In the genomic region with DNA sequence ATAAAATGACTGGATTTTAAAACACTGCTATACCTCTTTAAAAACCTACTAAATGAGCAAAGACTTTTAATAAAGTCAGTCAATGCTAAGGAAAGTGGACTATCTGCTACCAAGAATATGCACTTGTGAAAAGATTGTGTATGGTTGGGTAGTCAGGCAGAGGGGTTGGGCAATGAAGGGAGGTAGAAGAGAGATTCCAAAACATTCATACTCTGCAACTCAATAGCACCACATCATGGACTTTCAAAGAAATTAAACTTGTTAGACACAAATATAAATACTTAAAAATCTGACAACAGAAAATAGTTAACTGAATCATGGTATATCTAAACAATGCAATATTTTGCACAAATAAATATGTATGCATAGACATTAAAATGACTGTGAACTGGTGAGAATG, we compare ENCODE assay signal across 17 cellular contexts.
DNase-seq lines count a peak whose midpoint lies in the region; ATAC-seq and TF ChIP-seq lines count a peak whose summit lies in the region.
"Had no signal": no experiment of that assay in that cellular context is flagged by ENCODE, and none has a peak within 500 bp of the region (broad histone marks: within the 10 kb centered on the region; RNA-seq: fewer than 3 reads in every experiment).

No MANE protein-coding gene starts in this region.

- no peaks in the 10 kb centered on the region for H3K9me2 ChIP-seq in GM23248 (ENCODE audit: insufficient read depth)

- H3K27me3 ChIP-seq in GM23248 (replicated peaks; ENCODE audit: insufficient read depth): no peaks in the 10 kb centered on the region
- H3K27me3 ChIP-seq in left lung: no peaks in the 10 kb centered on the region
- H3K27me3 ChIP-seq in adrenal gland: no peaks in the 10 kb centered on the region
- H3K27me3 ChIP-seq: heart left ventricle, transverse colon had no signal

- no peaks in the 10 kb centered on the region for H3F3A ChIP-seq in GM23248 (ENCODE audit: insufficient read depth)

- no peak overlapping the region for H3K27ac Mint-ChIP-seq in chondrocyte (ENCODE audit: unreplicated experiment)
- H3K27ac Mint-ChIP-seq: activated CD8-positive, alpha-beta T cell treated with anti-CD3 and anti-CD28 coated beads for 36 hours had no signal

- no peaks in the 10 kb centered on the region for H3K4me1 Mint-ChIP-seq in chondrocyte (ENCODE audit: low read depth)

- H3K9me3 Mint-ChIP-seq in chondrocyte (ENCODE audit: low read depth): no peaks in the 10 kb centered on the region

- DNase-seq in GM23248 (peak; percentile 24), NAMALWA (ENCODE audit: low spot score) (peak; percentile 4), chondrocyte (ENCODE audit: low spot score) (no peak), left lung (no peak), left colon (no peak), adrenal gland (no peak), amniotic stem cell (lab: John Stamatoyannopoulos, UW) (no peak)
- DNase-seq: activated CD8-positive, alpha-beta T cell treated with anti-CD3 and anti-CD28 coated beads for 36 hours; DMS79 treated with DMSO at 0.1 percent for 48 hours; heart left ventricle; mucosa of descending colon; NCI-H1105; nucleus accumbens; transverse colon had no signal

- H3K36me3 ChIP-seq in GM23248 (ENCODE audit: low read depth): no peaks in the 10 kb centered on the region
- no peaks in the 10 kb centered on the region for H3K36me3 ChIP-seq in left lung
- no peaks in the 10 kb centered on the region for H3K36me3 ChIP-seq in adrenal gland (replicated peaks in 1 of 2)
- H3K36me3 ChIP-seq: heart left ventricle, transverse colon had no signal

- no peaks in the 10 kb centered on the region for H3K27me3 Mint-ChIP-seq in chondrocyte (ENCODE audit: low read depth)
- H3K27me3 Mint-ChIP-seq: activated CD8-positive, alpha-beta T cell treated with anti-CD3 and anti-CD28 coated beads for 36 hours had no signal

- H4K20me1 ChIP-seq in GM23248 (ENCODE audit: insufficient read depth): no peaks in the 10 kb centered on the region

- no peaks in the 10 kb centered on the region for H3K79me2 ChIP-seq in GM23248 (ENCODE audit: insufficient read depth)

- H2AFZ ChIP-seq in GM23248: no peak overlapping the region

- intact Hi-C loops in left lung (cut with DNase I) (no loop called here), left colon (cut with DNase I, micrococcal nuclease) (no loop called here), adrenal gland (cut with DNase I) (no loop called here)

- H3K4me3 ChIP-seq in GM23248 (no peak overlapping the region), left lung (no peak overlapping the region), adrenal gland (no peak overlapping the region)
- H3K4me3 ChIP-seq: heart left ventricle, mucosa of descending colon, transverse colon had no signal

- no peaks in the 10 kb centered on the region for H3K9me3 ChIP-seq in GM23248 (ENCODE audit: low read depth)
- no peaks in the 10 kb centered on the region for H3K9me3 ChIP-seq in left lung
- no peaks in the 10 kb centered on the region for H3K9me3 ChIP-seq in adrenal gland (replicated peaks in 1 of 3)
- H3K9me3 ChIP-seq: mucosa of descending colon, transverse colon had no signal

- peak; percentile 71 for TF ChIP-seq CTCF in chondrocyte (IDR thresholded peaks at IDR 0.05)
- no peak for TF ChIP-seq CTCF in left lung (IDR thresholded peaks at IDR 0.05)
- peak in 1 of 6 experiments; percentile 16 for TF ChIP-seq CTCF in adrenal gland (IDR thresholded peaks at IDR 0.05)

- H3K4me2 ChIP-seq in GM23248 (ENCODE audit: unreplicated experiment): no peak overlapping the region

- no peak overlapping the region for H3K9ac ChIP-seq in GM23248

- H3K36me3 Mint-ChIP-seq in chondrocyte (ENCODE audit: low read depth): no peaks in the 10 kb centered on the region

- in situ Hi-C loops in GM23248 (cut with MboI): no loop called here

- H3K4me1 ChIP-seq in GM23248 (ENCODE audit: insufficient read depth): no peaks in the 10 kb centered on the region
- no peaks in the 10 kb centered on the region for H3K4me1 ChIP-seq in left lung
- no peaks in the 10 kb centered on the region for H3K4me1 ChIP-seq in adrenal gland (replicated peaks in 1 of 2)
- H3K4me1 ChIP-seq: heart left ventricle, transverse colon had no signal

- no peak for TF ChIP-seq POLR2A in adrenal gland (IDR thresholded peaks at IDR 0.05)

- H3K27ac ChIP-seq in GM23248 (no peak overlapping the region), left lung (no peak overlapping the region), adrenal gland (no peak overlapping the region)
- H3K27ac ChIP-seq: C4-2B, heart left ventricle, transverse colon had no signal

- ATAC-seq in left lung (peak; percentile 46), left colon (no peak), HG02973 (IDR thresholded peaks at IDR 0.05; ENCODE audit: unreplicated experiment) (no peak)
- ATAC-seq: activated CD8-positive, alpha-beta T cell treated with anti-CD3 and anti-CD28 coated beads for 36 hours; heart left ventricle; mucosa of descending colon; SK-N-SH treated with all-trans-retinoic acid at 6 μM for 48 hours had no signal

- H3K4me3 Mint-ChIP-seq in chondrocyte (ENCODE audit: unreplicated experiment): no peak overlapping the region
- H3K4me3 Mint-ChIP-seq: activated CD8-positive, alpha-beta T cell treated with anti-CD3 and anti-CD28 coated beads for 36 hours had no signal

Comparison
In these comparisons a context has a peak if more than half of its experiments do, and no peak if none do; other contexts are left out.
1. DNase-seq: peak in GM23248 (single experiment) and NAMALWA (single experiment); none in chondrocyte (single experiment), left lung (0 of 2), left colon (0 of 2), adrenal gland (0 of 7) and amniotic stem cell (single experiment).